In genomic region chr11:95307310-95307709, GRCh38 we compare ENCODE assay signal across 18 cellular contexts.
"Had no signal": no experiment of that assay in that cellular context is flagged by ENCODE, and none has a peak within 500 bp of the region (broad histone marks: within the 10 kb centered on the region; RNA-seq: fewer than 3 reads in every experiment).

No MANE protein-coding gene starts in this region.

- H3K9me3 ChIP-seq: colonic mucosa, mucosa of descending colon, spleen, stomach, thoracic aorta, transverse colon had no signal

- H3K27ac Mint-ChIP-seq: natural killer cell had no signal

- H3K36me3 Mint-ChIP-seq: natural killer cell had no signal

- ATAC-seq: left colon, mucosa of descending colon, natural killer cell had no signal

- H2AFZ ChIP-seq: hepatocyte had no signal

- H3K4me3 ChIP-seq: colonic mucosa, hepatocyte, mucosa of descending colon, spleen, stomach, thoracic aorta, transverse colon had no signal

- H3K9me3 Mint-ChIP-seq: natural killer cell had no signal

- H3K4me3 Mint-ChIP-seq: natural killer cell, neural crest cell had no signal

- H3K4me1 Mint-ChIP-seq: natural killer cell had no signal

- DNase-seq: colonic mucosa; dermis blood vessel endothelial cell; foreskin melanocyte; head of caudate nucleus; left colon; mucosa of descending colon; natural killer cell; spleen; stimulated activated CD4-positive, alpha-beta T cell treated with anti-CD3 and anti-CD28 coated beads, Interleukin-15, amount 100 ng/mL, for 24 hours; stimulated activated CD4-positive, alpha-beta T cell treated with anti-CD3 and anti-CD28 coated beads, Interleukin-1b, Interleukin-23, amount 100 ng/mL, for 48 hours; stimulated activated CD4-positive, alpha-beta T cell treated with anti-CD3 and anti-CD28 coated beads, Interleukin-4, amount 100 ng/mL, for 24 hours; stimulated activated naive CD4-positive, alpha-beta T cell; stomach; substantia nigra; transverse colon had no signal

- H3K79me2 ChIP-seq: hepatocyte had no signal

- H3K27ac ChIP-seq: colonic mucosa, hepatocyte, stomach, thoracic aorta, transverse colon had no signal

- H3K36me3 ChIP-seq: colonic mucosa, spleen, stomach, thoracic aorta, transverse colon had no signal

- H3K27me3 ChIP-seq: colonic mucosa, hepatocyte, spleen, stomach, transverse colon had no signal

- H3K4me1 ChIP-seq: colonic mucosa, stomach, transverse colon had no signal

- H3K4me2 ChIP-seq: hepatocyte had no signal
